Comparison of ENCODE assay signal across 8 cellular contexts in the genomic region with DNA sequence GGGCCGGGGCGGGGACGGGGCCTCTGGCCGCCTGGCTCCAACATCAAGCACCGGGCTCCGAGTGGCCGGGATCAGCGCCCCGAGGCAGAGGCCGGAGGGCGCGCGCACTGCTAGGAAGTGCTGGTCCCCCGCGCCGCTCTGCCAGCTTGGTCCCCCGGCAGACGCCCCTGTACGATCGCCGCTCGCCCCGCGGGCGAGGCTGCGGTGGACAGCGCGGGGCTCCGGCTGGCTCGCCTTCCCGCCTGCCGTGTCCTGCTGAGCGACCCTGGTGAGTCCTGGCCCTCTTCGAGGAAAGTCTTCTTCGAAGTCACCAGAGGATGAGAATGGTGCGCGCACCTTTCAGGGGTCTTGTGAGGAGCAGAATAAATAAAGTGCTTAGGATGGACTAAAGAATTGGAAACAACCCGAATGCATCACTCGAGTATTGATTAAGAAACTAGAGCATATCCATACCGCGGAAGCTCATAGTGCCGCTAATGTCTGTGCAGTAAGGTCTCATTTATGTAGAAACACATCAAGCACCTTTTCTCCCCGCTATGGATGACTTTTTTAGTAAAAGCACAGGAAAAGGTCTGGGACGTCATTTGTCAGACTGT. TPM values are rescaled to one million over a fixed set of nuclear protein-coding genes. Genes with fewer than 3 reads are reported as not detected.
A peak's percentile ranks its signal among the peaks of the same experiment; 100 is the strongest.
DNase-seq lines count a peak whose midpoint lies in the region; ATAC-seq lines count a peak whose summit lies in the region.

No MANE protein-coding gene starts in this region.

- peak overlapping the region; percentile 85 for H3K27ac ChIP-seq in temporal lobe (ENCODE audit: low read depth, low read length)

- ATAC-seq in HG02610 (IDR thresholded peaks at IDR 0.05; ENCODE audit: unreplicated experiment): peak; percentile 23
- no peak for ATAC-seq in activated naive CD8-positive, alpha-beta T cell treated with anti-CD3 and anti-CD28 coated beads, Interleukin-2, amount 10 ng/mL, durations not matched to agents 7 days and 5 days (ENCODE audit: low read depth)
- peak; percentile 1 for ATAC-seq in left colon
- ATAC-seq in HG03521 (IDR thresholded peaks at IDR 0.05; ENCODE audit: unreplicated experiment): no peak
- ATAC-seq in HG02852 (IDR thresholded peaks at IDR 0.05; ENCODE audit: unreplicated experiment): no peak

- H3K27ac Mint-ChIP-seq in activated naive CD8-positive, alpha-beta T cell treated with anti-CD3 and anti-CD28 coated beads, Interleukin-2, amount 10 ng/mL, durations not matched to agents 7 days and 5 days: peak overlapping the region; percentile 95

- intact Hi-C loops in left colon (cut with DNase I, micrococcal nuclease): no loop called here

- peak overlapping the region; percentile 99 for H3K4me3 Mint-ChIP-seq in activated naive CD8-positive, alpha-beta T cell treated with anti-CD3 and anti-CD28 coated beads, Interleukin-2, amount 10 ng/mL, durations not matched to agents 7 days and 5 days

- H3K4me1 Mint-ChIP-seq in activated naive CD8-positive, alpha-beta T cell treated with anti-CD3 and anti-CD28 coated beads, Interleukin-2, amount 10 ng/mL, durations not matched to agents 7 days and 5 days: peaks cover 22% of the 10 kb centered on the region

- H3K36me3 Mint-ChIP-seq in activated naive CD8-positive, alpha-beta T cell treated with anti-CD3 and anti-CD28 coated beads, Interleukin-2, amount 10 ng/mL, durations not matched to agents 7 days and 5 days: peaks cover 3% of the 10 kb centered on the region

- in situ Hi-C loops in Caki2 (cut with HindIII; ENCODE audit: low pct_unique_long_range_greater_than_20kb, low sequenced_read_pairs): no loop called here

- peak; percentile 66 for DNase-seq in Caki2 (ENCODE audit: low read depth)
- DNase-seq in activated naive CD8-positive, alpha-beta T cell treated with anti-CD3 and anti-CD28 coated beads, Interleukin-2, amount 10 ng/mL, durations not matched to agents 7 days and 5 days: no peak
- no peak for DNase-seq in left colon
- DNase-seq in pons (ENCODE audit: low spot score): no peak

- H3K9me3 Mint-ChIP-seq in activated naive CD8-positive, alpha-beta T cell treated with anti-CD3 and anti-CD28 coated beads, Interleukin-2, amount 10 ng/mL, durations not matched to agents 7 days and 5 days: no peaks in the 10 kb centered on the region

- POLR2A ChIA-PET in activated naive CD8-positive, alpha-beta T cell treated with anti-CD3 and anti-CD28 coated beads, Interleukin-2, amount 10 ng/mL, durations not matched to agents 7 days and 5 days (lab: Charles Lee): interaction anchor here (0.6 to 3.2 kb wide), 27 partner anchors 8 to 1118 kb away, joined by 3 to 42 read pairs (median 7); a partner anchor contains a TSS

- H3K27me3 Mint-ChIP-seq in activated naive CD8-positive, alpha-beta T cell treated with anti-CD3 and anti-CD28 coated beads, Interleukin-2, amount 10 ng/mL, durations not matched to agents 7 days and 5 days: no peaks in the 10 kb centered on the region

RNA-seq across cellular contexts. Expression of a gene that starts 0.4 kb away (rescaled TPM):
- total RNA-seq in Caki2 (2014; rRNA removed; shearing (Covaris generic); ENCODE audit: low replicate concordance): 2.6 and 4.8 TPM in 2 replicates
- total RNA-seq in activated naive CD8-positive, alpha-beta T cell treated with anti-CD3 and anti-CD28 coated beads, Interleukin-2, amount 10 ng/mL, durations not matched to agents 7 days and 5 days: 10 to 100 TPM; 12.9 to 13.3 TPM
- total RNA-seq in left colon (10 to 100 TPM; 12.3 to 13.8 TPM), temporal lobe (12.3 TPM)

RNA-seq across cellular contexts. Expression of a gene that starts 22.8 kb away (rescaled TPM):
- total RNA-seq in Caki2 (2014; rRNA removed; shearing (Covaris generic); ENCODE audit: low replicate concordance): 20.0 and 28.4 TPM in 2 replicates
- not detected for total RNA-seq in activated naive CD8-positive, alpha-beta T cell treated with anti-CD3 and anti-CD28 coated beads, Interleukin-2, amount 10 ng/mL, durations not matched to agents 7 days and 5 days
- total RNA-seq in left colon (1 to 10 TPM; 8.2 to 9.6 TPM), temporal lobe (14.5 TPM)

RNA-seq across cellular contexts. Expression of a gene that starts 36.1 kb away (rescaled TPM):
- total RNA-seq in Caki2 (2014; rRNA removed; shearing (Covaris generic); ENCODE audit: low replicate concordance): not detected in 2 replicates
- under 1 TPM; 0.37 to 0.39 TPM for total RNA-seq in activated naive CD8-positive, alpha-beta T cell treated with anti-CD3 and anti-CD28 coated beads, Interleukin-2, amount 10 ng/mL, durations not matched to agents 7 days and 5 days
- not detected for total RNA-seq in left colon
- total RNA-seq in temporal lobe: 0.49 TPM

RNA-seq across cellular contexts. Expression of a gene that starts 52.8 kb away (rescaled TPM):
- not detected in 2 replicates for total RNA-seq in Caki2 (2014; rRNA removed; shearing (Covaris generic); ENCODE audit: low replicate concordance)
- not detected for total RNA-seq in activated naive CD8-positive, alpha-beta T cell treated with anti-CD3 and anti-CD28 coated beads, Interleukin-2, amount 10 ng/mL, durations not matched to agents 7 days and 5 days
- total RNA-seq in left colon (not detected), temporal lobe (0.98 TPM)

Comparison
In these comparisons a context has a peak if more than half of its experiments do, and no peak if none do; other contexts are left out.
1. ATAC-seq: peak in HG02610 (single experiment) and left colon (single experiment); none in activated naive CD8-positive, alpha-beta T cell treated with anti-CD3 and anti-CD28 coated beads, Interleukin-2, amount 10 ng/mL, durations not matched to agents 7 days and 5 days (single experiment), HG03521 (single experiment) and HG02852 (single experiment).
2. RNA of a gene that starts 22.8 kb away (total RNA-seq): 20.0 to 28.4 TPM in Caki2, 14.5 TPM in temporal lobe (single experiment) and 8.2 to 9.6 TPM in left colon; not detected in activated naive CD8-positive, alpha-beta T cell treated with anti-CD3 and anti-CD28 coated beads, Interleukin-2, amount 10 ng/mL, durations not matched to agents 7 days and 5 days; every median in the first group is over 4 times any median in the second.